Comparison of ENCODE assay signal across 10 cellular contexts in the genomic region with DNA sequence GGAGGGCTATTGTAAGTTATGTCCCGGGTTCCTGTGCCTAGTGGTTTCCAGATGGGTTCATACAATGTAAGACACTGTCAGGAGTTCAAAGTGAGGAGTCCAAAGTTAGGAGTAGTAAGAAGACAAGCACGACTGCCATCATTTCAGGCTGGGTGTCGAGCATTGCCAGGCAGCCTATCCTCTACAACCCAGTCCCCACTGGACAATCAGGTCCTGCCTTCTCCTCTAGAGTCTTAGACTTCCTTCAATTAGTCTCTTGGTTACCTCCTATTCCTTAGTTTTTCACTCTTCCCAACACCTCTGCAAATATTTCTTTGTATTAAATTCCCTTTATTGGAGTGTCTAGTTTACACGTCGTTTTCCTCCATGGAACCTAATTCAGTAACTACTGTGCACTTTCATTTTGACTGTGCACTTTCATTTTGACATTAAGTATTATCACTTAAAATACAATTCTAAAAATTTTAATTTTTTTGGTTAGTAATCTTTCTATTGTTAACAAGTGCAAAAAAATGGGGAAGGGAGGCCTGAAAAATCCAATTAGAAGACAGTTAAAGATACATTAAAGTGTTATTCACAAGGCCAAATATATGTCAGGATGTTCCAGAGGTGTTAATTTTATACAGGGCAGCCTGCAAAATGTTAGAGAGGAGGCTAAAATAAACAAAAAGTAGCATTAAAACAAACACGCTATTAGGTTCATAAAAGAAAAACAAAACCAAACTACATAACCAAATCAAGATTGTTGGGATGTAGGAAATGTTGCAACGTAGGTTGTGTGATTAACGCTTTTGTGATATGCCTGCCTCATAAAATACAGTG.
DNase-seq lines count a peak whose midpoint lies in the region; ATAC-seq and TF ChIP-seq lines count a peak whose summit lies in the region.
"Had no signal": no experiment of that assay in that cellular context is flagged by ENCODE, and none has a peak within 500 bp of the region (broad histone marks: within the 10 kb centered on the region; RNA-seq: fewer than 3 reads in every experiment).

No MANE protein-coding gene starts in this region.

- no peak overlapping the region for H3K4me3 ChIP-seq in smooth muscle cell

- H3K4me2 ChIP-seq in smooth muscle cell = no peak overlapping the region

- H3K36me3 Mint-ChIP-seq in activated CD4-positive, alpha-beta T cell treated with anti-CD3 and anti-CD28 coated beads, Interleukin-2, amount 10 ng/mL, durations not matched to agents 24 days and 14 days (ENCODE audit: low read depth) = peaks cover 65% of the 10 kb centered on the region
- peaks cover 47% of the 10 kb centered on the region for H3K36me3 Mint-ChIP-seq in chondrocyte (ENCODE audit: low read depth)

- peaks cover 14% of the 10 kb centered on the region for H3F3A ChIP-seq in smooth muscle cell (ENCODE audit: low read depth)

- H3K27ac ChIP-seq in smooth muscle cell (ENCODE audit: low read depth) = peak overlapping the region; percentile 35

- no peaks in the 10 kb centered on the region for H3K27me3 Mint-ChIP-seq in activated CD4-positive, alpha-beta T cell treated with anti-CD3 and anti-CD28 coated beads, Interleukin-2, amount 10 ng/mL, durations not matched to agents 24 days and 14 days
- H3K27me3 Mint-ChIP-seq in chondrocyte (ENCODE audit: low read depth) = no peaks in the 10 kb centered on the region

- intact Hi-C loops in activated CD4-positive, alpha-beta T cell treated with anti-CD3 and anti-CD28 coated beads, Interleukin-2, amount 10 ng/mL, durations not matched to agents 24 days and 14 days (cut with micrococcal nuclease) = no loop called here

- H3K4me1 ChIP-seq in smooth muscle cell (ENCODE audit: low read depth) = no peaks in the 10 kb centered on the region

- peaks cover 39% of the 10 kb centered on the region for H3K36me3 ChIP-seq in smooth muscle cell (ENCODE audit: low read depth)

- H3K4me3 Mint-ChIP-seq in activated CD4-positive, alpha-beta T cell treated with anti-CD3 and anti-CD28 coated beads, Interleukin-2, amount 10 ng/mL, durations not matched to agents 24 days and 14 days = peak overlapping the region; percentile 1
- H3K4me3 Mint-ChIP-seq in chondrocyte (ENCODE audit: unreplicated experiment) = no peak overlapping the region

- H3K79me2 ChIP-seq in smooth muscle cell (ENCODE audit: low read depth) = peaks cover 25% of the 10 kb centered on the region

- WGBS in smooth muscle cell (ENCODE audit: low lambda C conversion rate) = 91% methylated on average over 8 of the region's 8 CpGs

- H3K9me3 ChIP-seq in smooth muscle cell (replicated peaks; ENCODE audit: low read depth) = no peaks in the 10 kb centered on the region

- H3K27ac Mint-ChIP-seq in activated CD4-positive, alpha-beta T cell treated with anti-CD3 and anti-CD28 coated beads, Interleukin-2, amount 10 ng/mL, durations not matched to agents 24 days and 14 days = peak overlapping the region; percentile 17
- peak overlapping the region; percentile 49 for H3K27ac Mint-ChIP-seq in chondrocyte (ENCODE audit: unreplicated experiment)

- peak; percentile 49 for ATAC-seq in HG03066 (IDR thresholded peaks at IDR 0.05; ENCODE audit: low read depth, unreplicated experiment)
- no peak for ATAC-seq in activated CD4-positive, CD25-positive, alpha-beta regulatory T cell treated with anti-CD3 and anti-CD28 coated beads, Interleukin-2, amount 50 U/mL, for 24 hours
- ATAC-seq in GM21737 (IDR thresholded peaks at IDR 0.05; ENCODE audit: unreplicated experiment) = no peak
- ATAC-seq in GM18873 (IDR thresholded peaks at IDR 0.05; ENCODE audit: low FRiP score, unreplicated experiment) = no peak

- peaks cover 8% of the 10 kb centered on the region for H3K9me3 Mint-ChIP-seq in activated CD4-positive, alpha-beta T cell treated with anti-CD3 and anti-CD28 coated beads, Interleukin-2, amount 10 ng/mL, durations not matched to agents 24 days and 14 days
- no peaks in the 10 kb centered on the region for H3K9me3 Mint-ChIP-seq in chondrocyte (ENCODE audit: low read depth)

- DNase-seq in activated CD4-positive, alpha-beta T cell treated with anti-CD3 and anti-CD28 coated beads, Interleukin-2, amount 10 ng/mL, durations not matched to agents 24 days and 14 days = no peak
- DNase-seq in activated CD4-positive, alpha-beta T cell treated with anti-CD3 and anti-CD28 coated beads, Interleukin-2, amount 50 U/mL, for 4 hours = no peak
- DNase-seq in chondrocyte (ENCODE audit: low spot score) = no peak
- DNase-seq in smooth muscle cell (lab: John Stamatoyannopoulos, UW; ENCODE audit: unreplicated experiment) = no peak
- DNase-seq: KBM-7, NCI-H526 treated with DMSO at 0.1 percent for 48 hours had no signal

- peaks cover 22% of the 10 kb centered on the region for H4K20me1 ChIP-seq in smooth muscle cell (ENCODE audit: low read depth)

- H2AFZ ChIP-seq in smooth muscle cell (ENCODE audit: low read depth) = no peak overlapping the region

- no peak overlapping the region for H3K9ac ChIP-seq in smooth muscle cell (ENCODE audit: low read depth)

- H3K4me1 Mint-ChIP-seq in activated CD4-positive, alpha-beta T cell treated with anti-CD3 and anti-CD28 coated beads, Interleukin-2, amount 10 ng/mL, durations not matched to agents 24 days and 14 days = peaks cover 27% of the 10 kb centered on the region
- H3K4me1 Mint-ChIP-seq in chondrocyte (ENCODE audit: low read depth) = peaks cover 36% of the 10 kb centered on the region

- H3K27me3 ChIP-seq in smooth muscle cell (ENCODE audit: low read depth) = no peaks in the 10 kb centered on the region

- TF ChIP-seq CTCF in chondrocyte (IDR thresholded peaks at IDR 0.05) = no peak
- TF ChIP-seq CTCF in smooth muscle cell (IDR thresholded peaks at IDR 0.05; ENCODE audit: borderline replicate concordance, insufficient read depth, poor library complexity, severe bottlenecking) = no peak
